1 cellular context compared by ENCODE assay signal in the genomic region with DNA sequence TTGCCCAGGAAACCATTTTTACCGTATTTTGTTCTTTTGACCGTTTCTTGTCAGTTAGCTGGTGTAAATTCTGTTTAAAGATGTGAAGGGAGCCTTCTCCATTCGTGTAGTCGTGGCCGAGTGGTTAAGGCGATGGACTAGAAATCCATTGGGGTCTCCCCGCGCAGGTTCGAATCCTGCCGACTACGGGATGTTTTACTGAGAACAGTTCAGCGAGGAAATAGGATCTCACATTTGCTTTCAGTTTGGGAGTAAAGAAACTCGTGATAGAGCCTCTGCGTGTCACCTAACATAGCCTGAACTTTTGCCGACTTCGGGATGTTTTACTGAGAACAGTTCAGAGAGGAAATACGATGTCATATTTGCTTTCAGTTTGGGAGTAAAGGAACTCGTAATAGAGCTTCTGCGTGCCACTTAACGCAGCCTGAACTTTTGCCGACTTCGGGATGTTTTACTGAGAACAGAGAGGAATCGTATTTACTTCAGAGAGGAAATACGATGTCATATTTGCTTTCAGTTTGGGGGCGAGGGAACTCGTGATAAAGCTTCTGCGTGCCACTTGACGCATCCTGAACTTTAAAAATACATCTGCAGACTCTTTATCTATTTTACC.
TF ChIP-seq lines count a peak whose summit lies in the region.

No MANE protein-coding gene starts in this region.

TF ChIP-seq in HepG2, 621 proteins besides CTCF, POLR2A, EP300 and RAD21 (continued from another document and continues in another):
- TF ChIP-seq, protein P1, sequence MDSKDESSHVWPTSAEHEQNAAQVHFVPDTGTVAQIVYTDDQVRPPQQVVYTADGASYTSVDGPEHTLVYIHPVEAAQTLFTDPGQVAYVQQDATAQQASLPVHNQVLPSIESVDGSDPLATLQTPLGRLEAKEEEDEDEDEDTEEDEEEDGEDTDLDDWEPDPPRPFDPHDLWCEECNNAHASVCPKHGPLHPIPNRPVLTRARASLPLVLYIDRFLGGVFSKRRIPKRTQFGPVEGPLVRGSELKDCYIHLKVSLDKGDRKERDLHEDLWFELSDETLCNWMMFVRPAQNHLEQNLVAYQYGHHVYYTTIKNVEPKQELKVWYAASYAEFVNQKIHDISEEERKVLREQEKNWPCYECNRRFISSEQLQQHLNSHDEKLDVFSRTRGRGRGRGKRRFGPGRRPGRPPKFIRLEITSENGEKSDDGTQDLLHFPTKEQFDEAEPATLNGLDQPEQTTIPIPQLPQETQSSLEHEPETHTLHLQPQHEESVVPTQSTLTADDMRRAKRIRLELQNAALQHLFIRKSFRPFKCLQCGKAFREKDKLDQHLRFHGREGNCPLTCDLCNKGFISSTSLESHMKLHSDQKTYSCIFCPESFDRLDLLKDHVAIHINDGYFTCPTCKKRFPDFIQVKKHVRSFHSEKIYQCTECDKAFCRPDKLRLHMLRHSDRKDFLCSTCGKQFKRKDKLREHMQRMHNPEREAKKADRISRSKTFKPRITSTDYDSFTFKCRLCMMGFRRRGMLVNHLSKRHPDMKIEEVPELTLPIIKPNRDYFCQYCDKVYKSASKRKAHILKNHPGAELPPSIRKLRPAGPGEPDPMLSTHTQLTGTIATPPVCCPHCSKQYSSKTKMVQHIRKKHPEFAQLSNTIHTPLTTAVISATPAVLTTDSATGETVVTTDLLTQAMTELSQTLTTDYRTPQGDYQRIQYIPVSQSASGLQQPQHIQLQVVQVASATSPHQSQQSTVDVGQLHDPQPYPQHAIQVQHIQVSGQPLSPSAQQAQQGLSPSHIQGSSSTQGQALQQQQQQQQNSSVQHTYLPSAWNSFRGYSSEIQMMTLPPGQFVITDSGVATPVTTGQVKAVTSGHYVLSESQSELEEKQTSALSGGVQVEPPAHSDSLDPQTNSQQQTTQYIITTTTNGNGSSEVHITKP (CRISPR knock-in tag; IDR thresholded peaks at IDR 0.05; ENCODE audit: low read depth): peak; percentile 41; the same call in 1 of the 2 replicates
- TF ChIP-seq NCOA2 (CRISPR knock-in tag; IDR thresholded peaks at IDR 0.05) (peak; percentile 37; the same call in 1 of the 2 replicates), ZNF335 (CRISPR knock-in tag; IDR thresholded peaks at IDR 0.05) (no peak), ZNF775 (CRISPR knock-in tag; IDR thresholded peaks at IDR 0.05; ENCODE audit: borderline replicate concordance) (peak; percentile 62; the same call in 1 of the 2 replicates), KMT2A (CRISPR knock-in tag; IDR thresholded peaks at IDR 0.05) (peak; percentile 53; the same call in 1 of the 2 replicates), RNF2 (conservative IDR thresholded peaks at IDR 0.05; ENCODE audit: low read depth) (no peak), ZNF326 (CRISPR knock-in tag; IDR thresholded peaks at IDR 0.05; ENCODE audit: borderline replicate concordance) (no peak), CBX1 (IDR thresholded peaks at IDR 0.05; ENCODE audit: low read depth) (peak; percentile 72), MXD4 (CRISPR knock-in tag; IDR thresholded peaks at IDR 0.05) (0 out of 2 replicates have a peak, but pooled peaks have one; percentile 31), ZNF605 (CRISPR knock-in tag; IDR thresholded peaks at IDR 0.05) (peak; percentile 50; the same call in 1 of the 2 replicates), ZSCAN30 (CRISPR knock-in tag; IDR thresholded peaks at IDR 0.05) (0 out of 2 replicates have a peak, but pooled peaks have one; percentile 9), CREM (IDR thresholded peaks at IDR 0.05) (peak; percentile 51; the same call in 1 of the 2 replicates), CREM (CRISPR knock-in tag; IDR thresholded peaks at IDR 0.05) (no peak), ZNF343 (CRISPR knock-in tag; IDR thresholded peaks at IDR 0.05) (0 out of 2 replicates have a peak, but pooled peaks have one; percentile 17), KAT8 (CRISPR knock-in tag; IDR thresholded peaks at IDR 0.05) (peak; percentile 65), RBM22 (optimal IDR thresholded peaks at IDR 0.05; ENCODE audit: low read length) (peak; percentile 90), KDM5B (CRISPR knock-in tag; IDR thresholded peaks at IDR 0.05; ENCODE audit: borderline replicate concordance) (0 out of 2 replicates have a peak, but pooled peaks have one; percentile 9), ZNF841 (CRISPR knock-in tag; IDR thresholded peaks at IDR 0.05; ENCODE audit: borderline replicate concordance) (no peak), ZNF136 (CRISPR knock-in tag; IDR thresholded peaks at IDR 0.05; ENCODE audit: low read depth) (no peak), ETV5 (CRISPR knock-in tag; IDR thresholded peaks at IDR 0.05; ENCODE audit: borderline replicate concordance) (peak; percentile 20; the same call in 1 of the 2 replicates), ASH2L (IDR thresholded peaks at IDR 0.05; ENCODE audit: insufficient read length, low read depth, low read length) (peak; percentile 91)
- TF ChIP-seq, protein P2, sequence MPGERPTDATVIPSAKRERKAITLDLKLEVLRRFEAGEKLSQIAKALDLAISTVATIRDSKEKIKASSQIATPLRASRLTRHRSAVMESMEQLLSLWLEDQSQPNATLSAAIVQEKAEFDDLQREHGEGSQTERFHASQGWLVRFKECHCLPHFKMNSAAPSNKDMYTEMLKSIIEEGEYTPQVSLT (CRISPR knock-in tag; IDR thresholded peaks at IDR 0.05; ENCODE audit: borderline replicate concordance, low read depth): peak; percentile 81; the same call in 1 of the 2 replicates
- TF ChIP-seq, protein P3, sequence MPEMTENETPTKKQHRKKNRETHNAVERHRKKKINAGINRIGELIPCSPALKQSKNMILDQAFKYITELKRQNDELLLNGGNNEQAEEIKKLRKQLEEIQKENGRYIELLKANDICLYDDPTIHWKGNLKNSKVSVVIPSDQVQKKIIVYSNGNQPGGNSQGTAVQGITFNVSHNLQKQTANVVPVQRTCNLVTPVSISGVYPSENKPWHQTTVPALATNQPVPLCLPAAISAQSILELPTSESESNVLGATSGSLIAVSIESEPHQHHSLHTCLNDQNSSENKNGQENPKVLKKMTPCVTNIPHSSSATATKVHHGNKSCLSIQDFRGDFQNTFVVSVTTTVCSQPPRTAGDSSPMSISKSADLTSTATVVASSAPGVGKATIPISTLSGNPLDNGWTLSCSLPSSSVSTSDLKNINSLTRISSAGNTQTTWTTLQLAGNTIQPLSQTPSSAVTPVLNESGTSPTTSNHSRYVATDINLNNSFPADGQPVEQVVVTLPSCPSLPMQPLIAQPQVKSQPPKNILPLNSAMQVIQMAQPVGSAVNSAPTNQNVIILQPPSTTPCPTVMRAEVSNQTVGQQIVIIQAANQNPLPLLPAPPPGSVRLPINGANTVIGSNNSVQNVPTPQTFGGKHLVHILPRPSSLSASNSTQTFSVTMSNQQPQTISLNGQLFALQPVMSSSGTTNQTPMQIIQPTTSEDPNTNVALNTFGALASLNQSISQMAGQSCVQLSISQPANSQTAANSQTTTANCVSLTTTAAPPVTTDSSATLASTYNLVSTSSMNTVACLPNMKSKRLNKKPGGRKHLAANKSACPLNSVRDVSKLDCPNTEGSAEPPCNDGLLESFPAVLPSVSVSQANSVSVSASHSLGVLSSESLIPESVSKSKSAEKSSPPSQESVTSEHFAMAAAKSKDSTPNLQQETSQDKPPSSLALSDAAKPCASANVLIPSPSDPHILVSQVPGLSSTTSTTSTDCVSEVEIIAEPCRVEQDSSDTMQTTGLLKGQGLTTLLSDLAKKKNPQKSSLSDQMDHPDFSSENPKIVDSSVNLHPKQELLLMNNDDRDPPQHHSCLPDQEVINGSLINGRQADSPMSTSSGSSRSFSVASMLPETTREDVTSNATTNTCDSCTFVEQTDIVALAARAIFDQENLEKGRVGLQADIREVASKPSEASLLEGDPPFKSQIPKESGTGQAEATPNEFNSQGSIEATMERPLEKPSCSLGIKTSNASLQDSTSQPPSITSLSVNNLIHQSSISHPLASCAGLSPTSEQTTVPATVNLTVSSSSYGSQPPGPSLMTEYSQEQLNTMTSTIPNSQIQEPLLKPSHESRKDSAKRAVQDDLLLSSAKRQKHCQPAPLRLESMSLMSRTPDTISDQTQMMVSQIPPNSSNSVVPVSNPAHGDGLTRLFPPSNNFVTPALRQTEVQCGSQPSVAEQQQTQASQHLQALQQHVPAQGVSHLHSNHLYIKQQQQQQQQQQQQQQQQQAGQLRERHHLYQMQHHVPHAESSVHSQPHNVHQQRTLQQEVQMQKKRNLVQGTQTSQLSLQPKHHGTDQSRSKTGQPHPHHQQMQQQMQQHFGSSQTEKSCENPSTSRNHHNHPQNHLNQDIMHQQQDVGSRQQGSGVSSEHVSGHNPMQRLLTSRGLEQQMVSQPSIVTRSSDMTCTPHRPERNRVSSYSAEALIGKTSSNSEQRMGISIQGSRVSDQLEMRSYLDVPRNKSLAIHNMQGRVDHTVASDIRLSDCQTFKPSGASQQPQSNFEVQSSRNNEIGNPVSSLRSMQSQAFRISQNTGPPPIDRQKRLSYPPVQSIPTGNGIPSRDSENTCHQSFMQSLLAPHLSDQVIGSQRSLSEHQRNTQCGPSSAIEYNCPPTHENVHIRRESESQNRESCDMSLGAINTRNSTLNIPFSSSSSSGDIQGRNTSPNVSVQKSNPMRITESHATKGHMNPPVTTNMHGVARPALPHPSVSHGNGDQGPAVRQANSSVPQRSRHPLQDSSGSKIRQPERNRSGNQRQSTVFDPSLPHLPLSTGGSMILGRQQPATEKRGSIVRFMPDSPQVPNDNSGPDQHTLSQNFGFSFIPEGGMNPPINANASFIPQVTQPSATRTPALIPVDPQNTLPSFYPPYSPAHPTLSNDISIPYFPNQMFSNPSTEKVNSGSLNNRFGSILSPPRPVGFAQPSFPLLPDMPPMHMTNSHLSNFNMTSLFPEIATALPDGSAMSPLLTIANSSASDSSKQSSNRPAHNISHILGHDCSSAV (CRISPR knock-in tag; IDR thresholded peaks at IDR 0.05; ENCODE audit: borderline replicate concordance): 0 out of 2 replicates have a peak, but pooled peaks have one; percentile 86
- TF ChIP-seq, protein P4, sequence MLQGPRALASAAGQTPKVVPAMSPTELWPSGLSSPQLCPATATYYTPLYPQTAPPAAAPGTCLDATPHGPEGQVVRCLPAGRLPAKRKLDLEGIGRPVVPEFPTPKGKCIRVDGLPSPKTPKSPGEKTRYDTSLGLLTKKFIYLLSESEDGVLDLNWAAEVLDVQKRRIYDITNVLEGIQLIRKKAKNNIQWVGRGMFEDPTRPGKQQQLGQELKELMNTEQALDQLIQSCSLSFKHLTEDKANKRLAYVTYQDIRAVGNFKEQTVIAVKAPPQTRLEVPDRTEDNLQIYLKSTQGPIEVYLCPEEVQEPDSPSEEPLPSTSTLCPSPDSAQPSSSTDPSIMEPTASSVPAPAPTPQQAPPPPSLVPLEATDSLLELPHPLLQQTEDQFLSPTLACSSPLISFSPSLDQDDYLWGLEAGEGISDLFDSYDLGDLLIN (CRISPR knock-in tag; IDR thresholded peaks at IDR 0.05; ENCODE audit: borderline replicate concordance): no peak; the same call in 1 of the 2 replicates
- TF ChIP-seq, protein P5, sequence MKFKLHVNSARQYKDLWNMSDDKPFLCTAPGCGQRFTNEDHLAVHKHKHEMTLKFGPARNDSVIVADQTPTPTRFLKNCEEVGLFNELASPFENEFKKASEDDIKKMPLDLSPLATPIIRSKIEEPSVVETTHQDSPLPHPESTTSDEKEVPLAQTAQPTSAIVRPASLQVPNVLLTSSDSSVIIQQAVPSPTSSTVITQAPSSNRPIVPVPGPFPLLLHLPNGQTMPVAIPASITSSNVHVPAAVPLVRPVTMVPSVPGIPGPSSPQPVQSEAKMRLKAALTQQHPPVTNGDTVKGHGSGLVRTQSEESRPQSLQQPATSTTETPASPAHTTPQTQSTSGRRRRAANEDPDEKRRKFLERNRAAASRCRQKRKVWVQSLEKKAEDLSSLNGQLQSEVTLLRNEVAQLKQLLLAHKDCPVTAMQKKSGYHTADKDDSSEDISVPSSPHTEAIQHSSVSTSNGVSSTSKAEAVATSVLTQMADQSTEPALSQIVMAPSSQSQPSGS (CRISPR knock-in tag; IDR thresholded peaks at IDR 0.05): peak; percentile 33; the same call in 1 of the 2 replicates
- TF ChIP-seq, protein P6, sequence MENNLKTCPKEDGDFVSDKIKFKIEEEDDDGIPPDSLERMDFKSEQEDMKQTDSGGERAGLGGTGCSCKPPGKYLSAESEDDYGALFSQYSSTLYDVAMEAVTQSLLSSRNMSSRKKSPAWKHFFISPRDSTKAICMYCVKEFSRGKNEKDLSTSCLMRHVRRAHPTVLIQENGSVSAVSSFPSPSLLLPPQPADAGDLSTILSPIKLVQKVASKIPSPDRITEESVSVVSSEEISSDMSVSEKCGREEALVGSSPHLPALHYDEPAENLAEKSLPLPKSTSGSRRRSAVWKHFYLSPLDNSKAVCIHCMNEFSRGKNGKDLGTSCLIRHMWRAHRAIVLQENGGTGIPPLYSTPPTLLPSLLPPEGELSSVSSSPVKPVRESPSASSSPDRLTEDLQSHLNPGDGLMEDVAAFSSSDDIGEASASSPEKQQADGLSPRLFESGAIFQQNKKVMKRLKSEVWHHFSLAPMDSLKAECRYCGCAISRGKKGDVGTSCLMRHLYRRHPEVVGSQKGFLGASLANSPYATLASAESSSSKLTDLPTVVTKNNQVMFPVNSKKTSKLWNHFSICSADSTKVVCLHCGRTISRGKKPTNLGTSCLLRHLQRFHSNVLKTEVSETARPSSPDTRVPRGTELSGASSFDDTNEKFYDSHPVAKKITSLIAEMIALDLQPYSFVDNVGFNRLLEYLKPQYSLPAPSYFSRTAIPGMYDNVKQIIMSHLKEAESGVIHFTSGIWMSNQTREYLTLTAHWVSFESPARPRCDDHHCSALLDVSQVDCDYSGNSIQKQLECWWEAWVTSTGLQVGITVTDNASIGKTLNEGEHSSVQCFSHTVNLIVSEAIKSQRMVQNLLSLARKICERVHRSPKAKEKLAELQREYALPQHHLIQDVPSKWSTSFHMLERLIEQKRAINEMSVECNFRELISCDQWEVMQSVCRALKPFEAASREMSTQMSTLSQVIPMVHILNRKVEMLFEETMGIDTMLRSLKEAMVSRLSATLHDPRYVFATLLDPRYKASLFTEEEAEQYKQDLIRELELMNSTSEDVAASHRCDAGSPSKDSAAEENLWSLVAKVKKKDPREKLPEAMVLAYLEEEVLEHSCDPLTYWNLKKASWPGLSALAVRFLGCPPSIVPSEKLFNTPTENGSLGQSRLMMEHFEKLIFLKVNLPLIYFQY (CRISPR knock-in tag; IDR thresholded peaks at IDR 0.05; ENCODE audit: borderline replicate concordance): peak; percentile 11; the same call in 1 of the 2 replicates
- TF ChIP-seq, protein P7, sequence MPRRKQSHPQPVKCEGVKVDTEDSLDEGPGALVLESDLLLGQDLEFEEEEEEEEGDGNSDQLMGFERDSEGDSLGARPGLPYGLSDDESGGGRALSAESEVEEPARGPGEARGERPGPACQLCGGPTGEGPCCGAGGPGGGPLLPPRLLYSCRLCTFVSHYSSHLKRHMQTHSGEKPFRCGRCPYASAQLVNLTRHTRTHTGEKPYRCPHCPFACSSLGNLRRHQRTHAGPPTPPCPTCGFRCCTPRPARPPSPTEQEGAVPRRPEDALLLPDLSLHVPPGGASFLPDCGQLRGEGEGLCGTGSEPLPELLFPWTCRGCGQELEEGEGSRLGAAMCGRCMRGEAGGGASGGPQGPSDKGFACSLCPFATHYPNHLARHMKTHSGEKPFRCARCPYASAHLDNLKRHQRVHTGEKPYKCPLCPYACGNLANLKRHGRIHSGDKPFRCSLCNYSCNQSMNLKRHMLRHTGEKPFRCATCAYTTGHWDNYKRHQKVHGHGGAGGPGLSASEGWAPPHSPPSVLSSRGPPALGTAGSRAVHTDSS (CRISPR knock-in tag; conservative IDR thresholded peaks at IDR 0.05): 0 out of 2 replicates have a peak, but pooled peaks have one; percentile 47
- TF ChIP-seq, protein P8, sequence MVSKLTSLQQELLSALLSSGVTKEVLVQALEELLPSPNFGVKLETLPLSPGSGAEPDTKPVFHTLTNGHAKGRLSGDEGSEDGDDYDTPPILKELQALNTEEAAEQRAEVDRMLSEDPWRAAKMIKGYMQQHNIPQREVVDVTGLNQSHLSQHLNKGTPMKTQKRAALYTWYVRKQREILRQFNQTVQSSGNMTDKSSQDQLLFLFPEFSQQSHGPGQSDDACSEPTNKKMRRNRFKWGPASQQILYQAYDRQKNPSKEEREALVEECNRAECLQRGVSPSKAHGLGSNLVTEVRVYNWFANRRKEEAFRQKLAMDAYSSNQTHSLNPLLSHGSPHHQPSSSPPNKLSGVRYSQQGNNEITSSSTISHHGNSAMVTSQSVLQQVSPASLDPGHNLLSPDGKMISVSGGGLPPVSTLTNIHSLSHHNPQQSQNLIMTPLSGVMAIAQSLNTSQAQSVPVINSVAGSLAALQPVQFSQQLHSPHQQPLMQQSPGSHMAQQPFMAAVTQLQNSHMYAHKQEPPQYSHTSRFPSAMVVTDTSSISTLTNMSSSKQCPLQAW (CRISPR knock-in tag; IDR thresholded peaks at IDR 0.05): peak; percentile 84
